Comparison of ENCODE assay signal across 1 cellular context in genomic region chr20:63698739-63699465, GRCh38.
TF ChIP-seq lines count a peak whose summit lies in the region.

No MANE protein-coding gene starts in this region.

TF ChIP-seq in HepG2, 621 proteins besides CTCF, POLR2A, EP300 and RAD21:
- TF ChIP-seq MXD1 (CRISPR knock-in tag; IDR thresholded peaks at IDR 0.05) (0 out of 2 replicates have a peak, but pooled peaks have one; percentile 2), ZNF557 (CRISPR knock-in tag; IDR thresholded peaks at IDR 0.05) (0 out of 2 replicates have a peak, but pooled peaks have one; percentile 29), ZNF746 (CRISPR knock-in tag; IDR thresholded peaks at IDR 0.05) (peak; percentile 30; the same call in 1 of the 2 replicates), POLR2G (IDR thresholded peaks at IDR 0.05; ENCODE audit: low read depth, low read length) (peak; percentile 15; the same call in 1 of the 2 replicates), ZNF235 (CRISPR knock-in tag; IDR thresholded peaks at IDR 0.05; ENCODE audit: borderline replicate concordance) (peak; percentile 66; the same call in 1 of the 2 replicates), U2AF1 (optimal IDR thresholded peaks at IDR 0.05; ENCODE audit: low read depth, low read length) (peak; percentile 27), HNRNPH1 (optimal IDR thresholded peaks at IDR 0.05; ENCODE audit: low read depth, low read length) (peak; percentile 1), ZNF547 (CRISPR knock-in tag; IDR thresholded peaks at IDR 0.05) (0 out of 2 replicates have a peak, but pooled peaks have one; percentile 29), ZBTB10 (CRISPR knock-in tag; IDR thresholded peaks at IDR 0.05; ENCODE audit: borderline replicate concordance) (no peak), ZNF766 (CRISPR knock-in tag; IDR thresholded peaks at IDR 0.05; ENCODE audit: borderline replicate concordance) (0 out of 2 replicates have a peak, but pooled peaks have one; percentile 29), HNRNPLL (IDR thresholded peaks at IDR 0.05; ENCODE audit: low read depth, low read length, poor library complexity, severe bottlenecking) (peak; percentile 3), KDM2A (CRISPR knock-in tag; IDR thresholded peaks at IDR 0.05; ENCODE audit: borderline replicate concordance, low read depth) (peak; percentile 30; the same call in 1 of the 2 replicates), HNRNPK (IDR thresholded peaks at IDR 0.05; ENCODE audit: low read depth, low read length, poor library complexity, severe bottlenecking) (peak; percentile 18), RBFOX2 (IDR thresholded peaks at IDR 0.05; ENCODE audit: low read depth, low read length) (peak; percentile 53), ZNF326 (CRISPR knock-in tag; IDR thresholded peaks at IDR 0.05; ENCODE audit: borderline replicate concordance) (peak; percentile 46; the same call in 1 of the 2 replicates), AKAP8 (CRISPR knock-in tag; IDR thresholded peaks at IDR 0.05) (peak; percentile 16), POLR2AphosphoS5 (IDR thresholded peaks at IDR 0.05; ENCODE audit: low read depth, low read length) (0 out of 2 replicates have a peak, but pooled peaks have one; percentile 6), NRL (CRISPR knock-in tag; IDR thresholded peaks at IDR 0.05; ENCODE audit: borderline replicate concordance) (0 out of 2 replicates have a peak, but pooled peaks have one; percentile 20), ELF1 (CRISPR knock-in tag; IDR thresholded peaks at IDR 0.05) (no peak), ZNF841 (CRISPR knock-in tag; IDR thresholded peaks at IDR 0.05; ENCODE audit: borderline replicate concordance) (0 out of 2 replicates have a peak, but pooled peaks have one; percentile 55), LRRFIP1 (CRISPR knock-in tag; conservative IDR thresholded peaks at IDR 0.05) (no peak), ZBED4 (CRISPR knock-in tag; IDR thresholded peaks at IDR 0.05; ENCODE audit: borderline replicate concordance) (no peak), ZNF709 (CRISPR knock-in tag; IDR thresholded peaks at IDR 0.05) (no peak)
TF ChIP-seq in HepG2: peak in this region for 18.
